ENCODE assay signal across 7 cellular contexts in the genomic region with DNA sequence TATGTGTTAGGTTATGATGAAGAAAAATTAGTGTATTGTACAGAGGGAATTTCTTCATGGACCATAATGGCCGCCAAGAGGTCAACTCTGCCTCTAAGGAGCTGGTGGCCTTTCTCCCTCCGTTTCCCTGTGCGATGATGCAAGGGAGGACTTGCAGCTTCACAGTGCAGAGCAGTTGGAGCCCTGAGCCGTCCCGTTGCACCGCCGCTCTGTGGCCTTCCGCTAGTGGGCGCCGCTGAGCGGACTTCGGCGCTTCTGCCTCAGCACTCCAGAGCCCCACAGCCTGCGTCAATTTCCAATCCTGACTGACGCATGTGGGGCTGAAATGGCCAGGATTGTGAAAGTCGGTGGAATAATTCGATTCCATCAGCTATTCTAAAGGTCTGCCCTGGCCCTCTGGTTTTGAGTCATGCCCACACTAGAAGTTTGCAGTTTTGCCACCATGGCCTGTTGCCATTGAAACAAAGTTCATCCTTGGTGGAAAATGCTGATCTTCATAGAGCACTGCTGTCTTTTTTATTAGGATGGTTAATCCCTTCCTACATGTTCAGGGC. TPM values are rescaled to one million over a fixed set of nuclear protein-coding genes. Genes with fewer than 3 reads are reported as not detected.
A peak's percentile ranks its signal among the peaks of the same experiment; 100 is the strongest.
DNase-seq lines count a peak whose midpoint lies in the region; ATAC-seq and TF ChIP-seq lines count a peak whose summit lies in the region.

No MANE protein-coding gene starts in this region.

- H3K79me1 ChIP-seq in IMR-90 (ENCODE audit: low read depth in 1 of 2, low read length in 2 of 2), result no peaks in the 10 kb centered on the region

- H3K4me3 ChIP-seq in IMR-90 (ENCODE audit: insufficient read depth, low read depth, low read length), result no peak overlapping the region
- no peak overlapping the region for H3K4me3 ChIP-seq in fibroblast of villous mesenchyme (ENCODE audit: low read depth, low read length)

- no peaks in the 10 kb centered on the region for H4K20me1 ChIP-seq in IMR-90 (ENCODE audit: insufficient read depth, low read length)

- peak; percentile 29 for TF ChIP-seq RAD21 in IMR-90 (IDR thresholded peaks at IDR 0.05; ENCODE audit: low read length)

- no peak overlapping the region for H3K14ac ChIP-seq in IMR-90 (replicated peaks; ENCODE audit: low read depth, low read length)

- H3K27ac ChIP-seq in IMR-90 (ENCODE audit: insufficient read depth, low read length), result no peak overlapping the region

- H3K9me3 Mint-ChIP-seq in activated CD4-positive, alpha-beta memory T cell treated with anti-CD3 and anti-CD28 coated beads, Interleukin-2, amount 10 ng/mL, durations not matched to agents 7 days and 5 days, result no peaks in the 10 kb centered on the region

- no peak overlapping the region for H3K18ac ChIP-seq in IMR-90 (ENCODE audit: low read depth, low read length)

- BruUV-seq in IMR-90 (replicated peaks; lab: Mats Ljungman, UMichigan), result no TSS peak

- WGBS in IMR-90 (ENCODE audit: extremely low coverage in 2 of 2, insufficient read length in 1 of 2), 2 experiments, result 36% methylated on average over 5 of the region's 17 CpGs; no CpG with 5 or more reads in 1 of the 2 experiments

- no peak overlapping the region for H3K4me2 ChIP-seq in IMR-90 (ENCODE audit: low read depth, low read length)

- no peak overlapping the region for H3K56ac ChIP-seq in IMR-90 (ENCODE audit: extremely low read depth, insufficient read depth, low read length)

- H4K91ac ChIP-seq in IMR-90 (ENCODE audit: insufficient read depth, low read depth, low read length), result no peak overlapping the region

- no peak overlapping the region for H4K5ac ChIP-seq in IMR-90 (ENCODE audit: low read depth, low read length)

- no peak overlapping the region for H3K27ac Mint-ChIP-seq in activated CD4-positive, alpha-beta memory T cell treated with anti-CD3 and anti-CD28 coated beads, Interleukin-2, amount 10 ng/mL, durations not matched to agents 7 days and 5 days

- H3K4ac ChIP-seq in IMR-90 (ENCODE audit: low read depth, low read length), result no peak overlapping the region

- TF ChIP-seq CTCF in IMR-90 (conservative IDR thresholded peaks at IDR 0.05; ENCODE audit: low read depth, low read length) (peak; percentile 29; the same call in 1 of the 2 replicates), fibroblast of villous mesenchyme (IDR thresholded peaks at IDR 0.05; ENCODE audit: insufficient read depth, low read depth, low read length) (peak; percentile 89)

- no peak overlapping the region for H3K4me3 Mint-ChIP-seq in activated CD4-positive, alpha-beta memory T cell treated with anti-CD3 and anti-CD28 coated beads, Interleukin-2, amount 10 ng/mL, durations not matched to agents 7 days and 5 days

- intact Hi-C loops in IMR-90 (cut with micrococcal nuclease), result no loop called here

- H3K27me3 Mint-ChIP-seq in activated CD4-positive, alpha-beta memory T cell treated with anti-CD3 and anti-CD28 coated beads, Interleukin-2, amount 10 ng/mL, durations not matched to agents 7 days and 5 days, result peaks cover 35% of the 10 kb centered on the region

- dilution Hi-C loops in IMR-90 (cut with HindIII; ENCODE audit: low sequenced_read_pairs, unreplicated experiment), result no loop called here

- H2BK120ac ChIP-seq in IMR-90 (ENCODE audit: low read depth, low read length), result no peak overlapping the region

- peak overlapping the region; percentile 8 for H2AFZ ChIP-seq in IMR-90 (replicated peaks; ENCODE audit: low read length, poor library complexity)

- H3K27me3 ChIP-seq in IMR-90 (ENCODE audit: control insufficient read depth, insufficient read depth, low read length), result no peaks in the 10 kb centered on the region

- no peaks in the 10 kb centered on the region for H3K36me3 Mint-ChIP-seq in activated CD4-positive, alpha-beta memory T cell treated with anti-CD3 and anti-CD28 coated beads, Interleukin-2, amount 10 ng/mL, durations not matched to agents 7 days and 5 days (ENCODE audit: low read depth)

- CTCF ChIA-PET in IMR-90 (lab: Yijun Ruan, JAX), result interaction anchor here (0.7 kb wide), 1 partner anchor 11 kb away, joined by 3 read pairs; no protein-coding TSS in a partner anchor
- CTCF ChIA-PET in activated CD4-positive, alpha-beta memory T cell treated with anti-CD3 and anti-CD28 coated beads, Interleukin-2, amount 10 ng/mL, durations not matched to agents 7 days and 5 days (lab: Charles Lee), result interaction anchor here (1.1 to 2.1 kb wide), 4 partner anchors 9 to 105 kb away, joined by 3 to 9 read pairs (median 4); no protein-coding TSS in a partner anchor

- no peak overlapping the region for H2BK5ac ChIP-seq in IMR-90 (ENCODE audit: low read depth, low read length, poor library complexity, severe bottlenecking)

- POLR2A ChIA-PET in IMR-90 (lab: Charles Lee; ENCODE audit: unreplicated experiment), result no interaction called here
- POLR2A ChIA-PET in activated CD4-positive, alpha-beta memory T cell treated with anti-CD3 and anti-CD28 coated beads, Interleukin-2, amount 10 ng/mL, durations not matched to agents 7 days and 5 days (lab: Charles Lee), result interaction anchor here (1.1 kb wide), 1 partner anchor 13 kb away, joined by 3 read pairs; no protein-coding TSS in a partner anchor

- ATAC-seq in GM19043 (IDR thresholded peaks at IDR 0.05; ENCODE audit: low read depth, unreplicated experiment) (peak; percentile 72), IMR-90 (ENCODE audit: low read depth) (no peak), HG03457 (IDR thresholded peaks at IDR 0.05; ENCODE audit: unreplicated experiment) (no peak)

- H2AK9ac ChIP-seq in IMR-90 (replicated peaks; ENCODE audit: low read depth, low read length, poor library complexity), result no peak overlapping the region

- in situ Hi-C loops in IMR-90 (cut with MboI; ENCODE audit: low sequenced_read_pairs), result no loop called here

- 0 out of 2 replicates have a peak overlapping the region, but pooled peaks have one; percentile 35 for H2AK5ac ChIP-seq in IMR-90 (ENCODE audit: low read depth, low read length)

- no peak overlapping the region for H3K23ac ChIP-seq in IMR-90 (ENCODE audit: low read depth, low read length)

- DNase-seq in IMR-90 (peak; percentile 30), fibroblast of villous mesenchyme (ENCODE audit: low read depth) (peak; percentile 95), pons (ENCODE audit: low spot score) (peak; percentile 29), NCI-H2107 (lab: John Stamatoyannopoulos, UW) (no peak)
- DNase-seq in activated CD4-positive, alpha-beta memory T cell treated with anti-CD3 and anti-CD28 coated beads, Interleukin-2, amount 10 ng/mL, durations not matched to agents 7 days and 5 days, result peak; percentile 57

- no peak overlapping the region for H3K9ac ChIP-seq in IMR-90 (ENCODE audit: low read depth, low read length)

- no peaks in the 10 kb centered on the region for H3K36me3 ChIP-seq in IMR-90 (ENCODE audit: control insufficient read depth, insufficient read depth, low read length)

- no peak overlapping the region for H4K8ac ChIP-seq in IMR-90 (ENCODE audit: low read depth in 2 of 2, low read length in 2 of 2)

- no peak overlapping the region; the same call in 1 of the 2 replicates for H2BK20ac ChIP-seq in IMR-90 (ENCODE audit: low read depth, low read length)

- peaks cover 11% of the 10 kb centered on the region for H3K4me1 ChIP-seq in IMR-90 (ENCODE audit: control insufficient read depth, insufficient read depth, low read length)

- TF ChIP-seq POLR2A in IMR-90 (IDR thresholded peaks at IDR 0.05; ENCODE audit: low read depth, low read length), result no peak

- no peaks in the 10 kb centered on the region for H3K4me1 Mint-ChIP-seq in activated CD4-positive, alpha-beta memory T cell treated with anti-CD3 and anti-CD28 coated beads, Interleukin-2, amount 10 ng/mL, durations not matched to agents 7 days and 5 days

- peaks cover 3% of the 10 kb centered on the region; the same call in 1 of the 2 replicates for H3K9me1 ChIP-seq in IMR-90 (ENCODE audit: insufficient read depth, low read length)

- no peak overlapping the region for H2BK15ac ChIP-seq in IMR-90 (ENCODE audit: low read depth, low read length)

- H3K9me3 ChIP-seq in IMR-90 (ENCODE audit: control insufficient read depth, insufficient read depth, low read length), result no peaks in the 10 kb centered on the region

TF ChIP-seq in IMR-90, 13 proteins besides CTCF, POLR2A, EP300 and RAD21:
- TF ChIP-seq NFE2L2 (IDR thresholded peaks at IDR 0.05; ENCODE audit: low read depth, low read length), result no peak
- no peak for TF ChIP-seq FOS (IDR thresholded peaks at IDR 0.05; ENCODE audit: low read depth, low read length)
- TF ChIP-seq SMC3 (IDR thresholded peaks at IDR 0.05; ENCODE audit: low read depth, low read length), result peak; percentile 8; the same call in 1 of the 2 replicates
- peak; percentile 29; the same call in 1 of the 2 replicates for TF ChIP-seq CEBPB (IDR thresholded peaks at IDR 0.05; ENCODE audit: low read depth, low read length)
- TF ChIP-seq MXI1 (IDR thresholded peaks at IDR 0.05; ENCODE audit: borderline replicate concordance, low read depth, low read length), result no peak
- no peak for TF ChIP-seq BHLHE40 (IDR thresholded peaks at IDR 0.05; ENCODE audit: low read depth, low read length)

RNA-seq across cellular contexts. Expression of a gene that starts 22.7 kb away (rescaled TPM):
- total RNA-seq in IMR-90 (2012; rRNA removed) (not detected in 2 replicates), fibroblast of villous mesenchyme (not detected in 2 replicates)
- polyA plus RNA-seq in IMR-90 (2012; rRNA removed), result not detected in 2 replicates
- polyA plus RNA-seq in IMR-90 (2012; cell fraction: cytosol; rRNA removed), result not detected in 2 replicates
- polyA plus RNA-seq in IMR-90 (2012; cell fraction: nucleus; rRNA removed; ENCODE audit: low replicate concordance), result not detected in 2 replicates
- total RNA-seq in activated CD4-positive, alpha-beta memory T cell treated with anti-CD3 and anti-CD28 coated beads, Interleukin-2, amount 10 ng/mL, durations not matched to agents 7 days and 5 days, result not detected

RNA-seq across cellular contexts. Expression of a gene that starts 51.3 kb away (rescaled TPM):
- total RNA-seq in IMR-90 (2012; rRNA removed), result 483 and 618 TPM in 2 replicates
- polyA plus RNA-seq in IMR-90 (2012; rRNA removed), result 1,362 and 1,551 TPM in 2 replicates
- 790 and 1,298 TPM in 2 replicates for polyA plus RNA-seq in IMR-90 (2012; cell fraction: cytosol; rRNA removed)
- 1,060 and 1,205 TPM in 2 replicates for polyA plus RNA-seq in IMR-90 (2012; cell fraction: nucleus; rRNA removed; ENCODE audit: low replicate concordance)
- not detected for total RNA-seq in activated CD4-positive, alpha-beta memory T cell treated with anti-CD3 and anti-CD28 coated beads, Interleukin-2, amount 10 ng/mL, durations not matched to agents 7 days and 5 days
- 281 and 496 TPM in 2 replicates for total RNA-seq in fibroblast of villous mesenchyme

Comparison
In these comparisons a context has a peak if more than half of its experiments do, and no peak if none do; other contexts are left out.
1. RNA of a gene that starts 51.3 kb away (total RNA-seq): 483 to 618 TPM in IMR-90 and 281 to 496 TPM in fibroblast of villous mesenchyme; not detected in activated CD4-positive, alpha-beta memory T cell treated with anti-CD3 and anti-CD28 coated beads, Interleukin-2, amount 10 ng/mL, durations not matched to agents 7 days and 5 days; every median in the first group is over 100 times any median in the second.